1 cellular context compared by ENCODE assay signal in the genomic region with DNA sequence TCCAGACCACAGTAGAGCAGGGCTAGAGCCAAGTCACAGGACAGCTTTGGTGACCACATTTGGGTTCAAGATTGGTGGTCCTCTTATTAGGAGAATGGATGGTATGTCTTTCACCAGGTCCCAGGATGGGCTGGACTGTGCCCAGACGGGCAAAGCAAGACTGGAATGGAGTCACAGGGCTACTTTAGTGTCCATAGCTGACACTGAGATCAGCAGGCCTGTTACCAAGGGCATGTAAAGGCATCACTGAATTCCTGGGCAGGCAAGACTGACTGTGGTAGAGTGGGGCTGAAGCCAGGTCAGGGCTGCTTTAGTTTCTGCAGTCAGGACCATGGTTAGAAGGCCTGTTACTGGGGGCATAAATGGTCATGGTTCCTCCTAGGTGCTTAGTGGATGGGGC. TPM values are rescaled to one million over a fixed set of nuclear protein-coding genes. Genes with fewer than 3 reads are reported as not detected.
"Had no signal": no experiment of that assay in that cellular context is flagged by ENCODE, and none has a peak within 500 bp of the region (broad histone marks: within the 10 kb centered on the region; RNA-seq: fewer than 3 reads in every experiment).

No MANE protein-coding gene starts in this region.

RNA-seq across cellular contexts. Expression of gene RTN4R, which starts 57.9 kb away (rescaled TPM):
- total RNA-seq: activated B cell treated with CpG ODN at 0.5 μM for 24 hours had no signal
